In the genomic region with DNA sequence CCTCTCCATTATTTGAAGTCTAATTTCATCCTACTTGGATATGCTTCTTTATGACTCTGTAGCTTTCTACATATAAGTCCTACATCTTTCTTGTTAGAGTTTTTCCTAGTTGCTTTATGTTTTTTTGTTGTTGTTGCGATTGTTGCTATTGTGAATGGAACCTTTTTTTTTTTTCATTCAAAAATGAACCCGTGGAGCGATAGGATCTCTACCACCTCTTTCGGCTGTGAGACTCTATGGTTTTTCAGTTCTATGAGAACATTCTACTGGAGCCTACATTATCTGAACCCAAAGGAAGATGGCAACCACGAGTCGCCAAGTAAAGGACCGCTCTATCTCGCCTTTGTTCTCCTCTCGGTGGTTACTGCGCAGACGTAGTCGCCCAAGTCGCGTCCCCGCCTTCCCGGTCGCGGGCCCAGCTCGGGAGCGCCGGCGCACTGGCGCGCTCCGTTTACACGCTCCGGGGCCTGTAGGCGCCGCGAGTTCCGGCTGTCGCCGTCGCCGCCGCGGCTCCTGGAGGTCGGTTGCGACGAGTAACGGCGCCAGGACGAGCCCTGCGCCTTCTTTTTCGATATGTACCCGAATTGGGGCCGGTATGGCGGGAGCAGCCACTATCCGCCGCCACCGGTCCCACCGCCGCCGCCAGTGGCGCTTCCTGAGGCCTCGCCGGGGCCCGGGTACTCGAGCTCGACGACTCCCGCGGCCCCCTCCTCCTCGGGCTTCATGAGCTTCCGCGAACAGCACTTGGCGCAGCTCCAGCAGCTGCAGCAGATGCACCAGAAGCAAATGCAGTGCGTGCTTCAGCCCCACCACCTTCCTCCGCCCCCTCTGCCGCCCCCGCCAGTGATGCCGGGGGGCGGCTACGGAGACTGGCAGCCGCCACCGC, we compare ENCODE assay signal across 8 cellular contexts. TPM values are rescaled to one million over a fixed set of nuclear protein-coding genes. Genes with fewer than 3 reads are reported as not detected.
DNase-seq lines count a peak whose midpoint lies in the region; ATAC-seq and TF ChIP-seq lines count a peak whose summit lies in the region.

Gene YLPM1 (plus strand): TSS at position 400 of the 886 bp plus-strand sequence. CDS start 174 bp downstream, at position 574.

- peak within 1 kb of the TSS; percentile 87 for H3K4me3 ChIP-seq in Caco-2 (ENCODE audit: low read depth, low read length)
- peak within 1 kb of the TSS; percentile 82 for H3K4me3 ChIP-seq in NT2/D1 (ENCODE audit: insufficient read length, low read depth)
- peak within 1 kb of the TSS; percentile 93 for H3K4me3 ChIP-seq in endodermal cell (ENCODE audit: low read length)

- H3K4me3 Mint-ChIP-seq in Caco-2 (ENCODE audit: unreplicated experiment) (peak within 1 kb of the TSS; percentile 92), endodermal cell (peak within 1 kb of the TSS; percentile 89)

- 0% methylated on average over 34 to 76 of the region's 76 CpGs for WGBS in endodermal cell (ENCODE audit: insufficient coverage in 1 of 2, insufficient read length in 1 of 2), 2 experiments

- no peaks in the 10 kb centered on the region for H3K36me3 ChIP-seq in Caco-2 (ENCODE audit: control insufficient read depth, insufficient read depth, low read length)
- peaks cover 5% of the 10 kb centered on the region for H3K36me3 ChIP-seq in NT2/D1 (ENCODE audit: insufficient read depth, insufficient read length, low read length)
- H3K36me3 ChIP-seq in endodermal cell (ENCODE audit: control insufficient read depth, insufficient read depth, low read length): peaks cover 14% of the 10 kb centered on the region

- peak within 1 kb of the TSS; percentile 90 for H3K9ac ChIP-seq in NT2/D1 (ENCODE audit: insufficient read length, low read depth)
- peak within 1 kb of the TSS; percentile 85 for H3K9ac ChIP-seq in endodermal cell (ENCODE audit: extremely low read depth, low read length, poor library complexity, severe bottlenecking)

- H3K27ac Mint-ChIP-seq in Caco-2 (ENCODE audit: unreplicated experiment): peak within 1 kb of the TSS; percentile 95
- H3K27ac Mint-ChIP-seq in endodermal cell: peak within 1 kb of the TSS; percentile 95

- peak; percentile 16 to 33 for TF ChIP-seq CTCF in Caco-2 (IDR thresholded peaks at IDR 0.05; ENCODE audit: insufficient read depth in 1 of 2, low read depth in 1 of 2, low read length in 1 of 2, severe bottlenecking in 1 of 2, unreplicated experiment in 1 of 2)
- TF ChIP-seq CTCF in endodermal cell (conservative IDR thresholded peaks at IDR 0.05): peak; percentile 69

- H3K36me3 Mint-ChIP-seq in Caco-2 (ENCODE audit: insufficient read depth, unreplicated experiment) (peaks cover 34% of the 10 kb centered on the region), endodermal cell (ENCODE audit: low read depth) (peaks cover 20% of the 10 kb centered on the region)

- ATAC-seq in GM21367 (IDR thresholded peaks at IDR 0.05; ENCODE audit: unreplicated experiment): peak; percentile 83

- no peaks in the 10 kb centered on the region for H3K9me3 Mint-ChIP-seq in Caco-2 (ENCODE audit: unreplicated experiment)
- H3K9me3 Mint-ChIP-seq in endodermal cell: no peaks in the 10 kb centered on the region

- DNase-seq in Caco-2 (peak; percentile 94 to 95), HUDEP-2 (lab: John Stamatoyannopoulos, UW; ENCODE audit: unreplicated experiment in 76 of 76) (peak in 75 of 76 experiments; percentile 24 to 97 (median 88)), NT2/D1 (ENCODE audit: low read depth, low spot score) (peak; percentile 88), endodermal cell (peak; percentile 97), mesenteric fat pad (ENCODE audit: low spot score) (peak; percentile 97)
- DNase-seq in activated CD8-positive, alpha-beta memory T cell treated with anti-CD3 and anti-CD28 coated beads, Interleukin-2, amount 50 U/mL, for 1 hour (ENCODE audit: extremely low read depth): peak; percentile 63
- peak; percentile 82 to 85 for DNase-seq in stimulated activated CD8-positive, alpha-beta memory T cell treated with anti-CD3 and anti-CD28 coated beads, Interleukin-15, amount 100 ng/mL, for 4 hours (ENCODE audit: low read depth in 2 of 2)

- POLR2A ChIA-PET in Caco-2 (lab: Charles Lee): interaction anchor here (0.6 to 1.2 kb wide), 7 partner anchors 77 to 1057 kb away, joined by 3 to 5 read pairs (median 4); partner anchors contain the start of genes EIF2B2 and TTLL5

- CTCF ChIA-PET in Caco-2 (lab: Charles Lee): interaction anchor here (1.3 kb wide), 1 partner anchor 154 kb away, joined by 4 read pairs; no protein-coding TSS in a partner anchor

- H3K4me1 Mint-ChIP-seq in Caco-2 (ENCODE audit: low read depth, unreplicated experiment): no peaks in the 10 kb centered on the region
- peaks cover 31% of the 10 kb centered on the region for H3K4me1 Mint-ChIP-seq in endodermal cell

- H3K27me3 Mint-ChIP-seq in Caco-2 (ENCODE audit: insufficient read depth, unreplicated experiment): no peaks in the 10 kb centered on the region
- peaks cover 14% of the 10 kb centered on the region for H3K27me3 Mint-ChIP-seq in endodermal cell (ENCODE audit: insufficient read depth)

- no peaks in the 10 kb centered on the region for H3K27me3 ChIP-seq in Caco-2 (replicated peaks; ENCODE audit: control insufficient read depth, insufficient read depth, low read length)
- H3K27me3 ChIP-seq in NT2/D1 (ENCODE audit: insufficient read depth, insufficient read length): no peaks in the 10 kb centered on the region
- H3K27me3 ChIP-seq in endodermal cell (ENCODE audit: control insufficient read depth, insufficient read depth, low read length, poor library complexity, severe bottlenecking): no peaks in the 10 kb centered on the region

- H3K9me3 ChIP-seq in Caco-2: no peaks in the 10 kb centered on the region
- no peaks in the 10 kb centered on the region for H3K9me3 ChIP-seq in NT2/D1 (ENCODE audit: insufficient read depth, low read length)
- no peaks in the 10 kb centered on the region for H3K9me3 ChIP-seq in endodermal cell (ENCODE audit: control insufficient read depth, low read length)

- intact Hi-C loops in Caco-2 (cut with micrococcal nuclease; ENCODE audit: unreplicated experiment): loop anchor here (1.0 to 2.0 kb wide), 2 partner anchors 46 to 50 kb away; partner anchors contain the start of genes AREL1 and FCF1

- peaks cover 13% of the 10 kb centered on the region; the same call in 1 of the 2 replicates for H3K4me1 ChIP-seq in Caco-2
- no peaks in the 10 kb centered on the region for H3K4me1 ChIP-seq in NT2/D1 (ENCODE audit: insufficient read depth, insufficient read length)
- H3K4me1 ChIP-seq in endodermal cell (ENCODE audit: control insufficient read depth, insufficient read depth, low read length): peaks cover 3% of the 10 kb centered on the region

- BruUV-seq in Caco-2 (replicated peaks; lab: Mats Ljungman, UMichigan): no TSS peak

- H3K27ac ChIP-seq in endodermal cell (ENCODE audit: low read depth, low read length): peak within 1 kb of the TSS; percentile 91

RNA-seq across cellular contexts. Expression of gene YLPM1, which starts in this region (rescaled TPM):
- total RNA-seq in Caco-2 (2022) (64.4 and 65.0 TPM in 2 replicates), endodermal cell (10 to 100 TPM; 75.2 to 76.2 TPM), mesenteric fat pad (51.4 TPM)
- polyA plus RNA-seq in endodermal cell (2013, experiment 1 of 2): 61.5 TPM
- 59.0 TPM for polyA plus RNA-seq in endodermal cell (2013, experiment 2 of 2)

Comparison
In these comparisons a context has a peak if more than half of its experiments do, and no peak if none do; other contexts are left out.
1. Peak in every context shown above with its lines: DNase-seq, ATAC-seq, H3K4me3 ChIP-seq and H3K27ac ChIP-seq.